ENCODE assay signal across 8 cellular contexts in genomic region chr21:25708467-25709065, GRCh38. TPM values are rescaled to one million over a fixed set of nuclear protein-coding genes. Genes with fewer than 3 reads are reported as not detected.
DNase-seq lines count a peak whose midpoint lies in the region; ATAC-seq, FAIRE-seq and TF ChIP-seq lines count a peak whose summit lies in the region.

No MANE protein-coding gene starts in this region.

- H3K36me3 Mint-ChIP-seq in activated B cell treated with CpG ODN at 0.5 μM for 24 hours (ENCODE audit: low read depth) (no peaks in the 10 kb centered on the region), mesothelial cell of epicardium (no peaks in the 10 kb centered on the region)
- no peaks in the 10 kb centered on the region for H3K36me3 Mint-ChIP-seq in stimulated activated naive B cell treated with anti-CD40 and anti-IgM and Interleukin-4, amounts not matched to agents 10 μg/mL and 1 μg/mL and 100 μg/mL, for 72 hours

- CTCF ChIA-PET in A549 (lab: Yijun Ruan, JAX) (interaction anchor here (1.1 to 4.4 kb wide), 4 partner anchors 10 to 103 kb away, joined by 4 to 31 read pairs (median 6); partner anchors contain the start of genes ATP5PF and GABPA), activated B cell treated with CpG ODN at 0.5 μM for 24 hours (lab: Charles Lee) (interaction anchor here (0.9 to 2.5 kb wide), 6 partner anchors 10 to 358 kb away, joined by 3 to 27 read pairs (median 4); no protein-coding TSS in a partner anchor)

- peak; percentile 40 to 41; a peak in 4 of 5 replicates for TF ChIP-seq RAD21 in A549 (conservative IDR thresholded peaks at IDR 0.05 in 1 of 2, IDR thresholded peaks at IDR 0.05 in 1 of 2)

- no peak for TF ChIP-seq POLR2A in A549 (IDR thresholded peaks at IDR 0.05; ENCODE audit: low read length)

- no peak overlapping the region for H3K9ac ChIP-seq in colonic mucosa (ENCODE audit: low read depth in 2 of 2, low read length in 2 of 2)

- H3K4me3 ChIP-seq in A549 (no peak overlapping the region), colonic mucosa (no peak overlapping the region)

- H3K27ac Mint-ChIP-seq in activated B cell treated with CpG ODN at 0.5 μM for 24 hours (no peak overlapping the region), mesothelial cell of epicardium (no peak overlapping the region)
- no peak overlapping the region for H3K27ac Mint-ChIP-seq in stimulated activated naive B cell treated with anti-CD40 and anti-IgM and Interleukin-4, amounts not matched to agents 10 μg/mL and 1 μg/mL and 100 μg/mL, for 72 hours

- intact Hi-C loops in activated B cell treated with CpG ODN at 0.5 μM for 24 hours (cut with micrococcal nuclease) = loop anchor here (1.0 to 2.0 kb wide), 5 partner anchors 26 to 812 kb away; partner anchors contain the start of genes ATP5PF, GABPA and JAM2
- intact Hi-C loops in colonic mucosa (cut with DNase I) = loop anchor here (2.0 kb wide), 1 partner anchor 100 kb away; no protein-coding TSS in a partner anchor

- no peaks in the 10 kb centered on the region for H3K4me1 ChIP-seq in A549
- no peaks in the 10 kb centered on the region for H3K4me1 ChIP-seq in colonic mucosa

- DNase-seq in A549 (ENCODE audit: low read depth in 1 of 2, low spot score in 1 of 2) = peak; percentile 22 to 44
- peak; percentile 63 for DNase-seq in NCI-H1105 treated with DMSO at 0.1 percent for 48 hours (lab: John Stamatoyannopoulos, UW)
- no peak for DNase-seq in activated B cell treated with CpG ODN at 0.5 μM for 24 hours
- peak; percentile 32 for DNase-seq in colonic mucosa
- DNase-seq in mesothelial cell of epicardium (ENCODE audit: low spot score in 2 of 2, unreplicated experiment in 2 of 2) = peak in 1 of 2 experiments; percentile 49
- peak; percentile 11 for DNase-seq in stimulated activated naive B cell treated with anti-CD40 and anti-IgM and Interleukin-4, amounts not matched to agents 10 μg/mL and 1 μg/mL and 100 μg/mL, for 72 hours

- peak; percentile 57 for TF ChIP-seq CTCF in A549 (IDR thresholded peaks at IDR 0.05)
- peak; percentile 72 for TF ChIP-seq CTCF in GM12873 (IDR thresholded peaks at IDR 0.05; ENCODE audit: insufficient read depth, low read depth, low read length, missing control alignments)
- TF ChIP-seq CTCF in activated B cell treated with CpG ODN at 0.5 μM for 24 hours (IDR thresholded peaks at IDR 0.05) = peak; percentile 94
- TF ChIP-seq CTCF in colonic mucosa (IDR thresholded peaks at IDR 0.05) = peak; percentile 82
- TF ChIP-seq CTCF in mesothelial cell of epicardium (IDR thresholded peaks at IDR 0.05; ENCODE audit: unreplicated experiment) = peak; percentile 98

- ATAC-seq in A549 = 0 out of 6 replicates have a peak, but pooled peaks of 1 of the 2 experiments have one; percentile 47
- ATAC-seq in activated B cell treated with CpG ODN at 0.5 μM for 24 hours (ENCODE audit: low read depth) = peak; percentile 34
- peak in 1 of 2 donors; percentile 49 for ATAC-seq in stimulated activated naive B cell treated with anti-CD40 and anti-IgM and Interleukin-4, amounts not matched to agents 10 μg/mL and 1 μg/mL and 100 μg/mL, for 72 hours (replicated peaks)
- no peak for ATAC-seq in GM19395 (IDR thresholded peaks at IDR 0.05; ENCODE audit: unreplicated experiment)

- TF ChIP-seq EP300 in A549 (IDR thresholded peaks at IDR 0.05) = no peak

- H3K9me3 ChIP-seq in A549 (no peaks in the 10 kb centered on the region), colonic mucosa (no peaks in the 10 kb centered on the region)

- POLR2A ChIA-PET in A549 (lab: Yijun Ruan, JAX) = no interaction called here
- POLR2A ChIA-PET in activated B cell treated with CpG ODN at 0.5 μM for 24 hours (lab: Charles Lee) = interaction anchor here (0.7 kb wide), 1 partner anchor 17 kb away, joined by 3 read pairs; no protein-coding TSS in a partner anchor

- H3K27me3 Mint-ChIP-seq in activated B cell treated with CpG ODN at 0.5 μM for 24 hours (no peaks in the 10 kb centered on the region), mesothelial cell of epicardium (ENCODE audit: low read depth) (no peaks in the 10 kb centered on the region)
- H3K27me3 Mint-ChIP-seq in stimulated activated naive B cell treated with anti-CD40 and anti-IgM and Interleukin-4, amounts not matched to agents 10 μg/mL and 1 μg/mL and 100 μg/mL, for 72 hours = no peaks in the 10 kb centered on the region

- no peak for FAIRE-seq in A549 (lab: Jason Lieb, UNC)

- H3K9me3 Mint-ChIP-seq in activated B cell treated with CpG ODN at 0.5 μM for 24 hours = no peaks in the 10 kb centered on the region
- no peaks in the 10 kb centered on the region for H3K9me3 Mint-ChIP-seq in mesothelial cell of epicardium
- no peaks in the 10 kb centered on the region for H3K9me3 Mint-ChIP-seq in stimulated activated naive B cell treated with anti-CD40 and anti-IgM and Interleukin-4, amounts not matched to agents 10 μg/mL and 1 μg/mL and 100 μg/mL, for 72 hours

- H3K4me3 Mint-ChIP-seq in activated B cell treated with CpG ODN at 0.5 μM for 24 hours (no peak overlapping the region), mesothelial cell of epicardium (no peak overlapping the region)
- H3K4me3 Mint-ChIP-seq in stimulated activated naive B cell treated with anti-CD40 and anti-IgM and Interleukin-4, amounts not matched to agents 10 μg/mL and 1 μg/mL and 100 μg/mL, for 72 hours = no peak overlapping the region

- H3K36me3 ChIP-seq in colonic mucosa = no peaks in the 10 kb centered on the region

- no peak overlapping the region for H3K4me2 ChIP-seq in A549

- no peaks in the 10 kb centered on the region for H3K4me1 Mint-ChIP-seq in activated B cell treated with CpG ODN at 0.5 μM for 24 hours
- no peaks in the 10 kb centered on the region for H3K4me1 Mint-ChIP-seq in mesothelial cell of epicardium
- H3K4me1 Mint-ChIP-seq in stimulated activated naive B cell treated with anti-CD40 and anti-IgM and Interleukin-4, amounts not matched to agents 10 μg/mL and 1 μg/mL and 100 μg/mL, for 72 hours = no peaks in the 10 kb centered on the region

- WGBS in A549 (ENCODE audit: missing lambda C conversion rate) = 35% methylated on average over 7 of the region's 7 CpGs

- H3K27ac ChIP-seq in A549 (no peak overlapping the region), colonic mucosa (no peak overlapping the region)

- H3K27me3 ChIP-seq in colonic mucosa = no peaks in the 10 kb centered on the region

TF ChIP-seq in A549, 52 proteins besides CTCF, POLR2A, EP300 and RAD21:
- TF ChIP-seq EHF (CRISPR knock-in tag; IDR thresholded peaks at IDR 0.05) (no peak), SMC3 (IDR thresholded peaks at IDR 0.05) (peak; percentile 54)

RNA-seq across cellular contexts. Expression of gene ATP5PF, which starts 26.1 kb away (rescaled TPM):
- polyA plus RNA-seq in A549 (2011; rRNA removed) (143 and 202 TPM in 2 replicates), A549 (2017; fragmentation: RNase III; extraction: RNeasy Plus Mini Kit Qiagen cat#74134 plus additional on column Dnase treatment) (221 to 227 TPM (median 224 TPM) in 3 replicates)
- polyA plus RNA-seq in A549 (2012; cell fraction: cytosol; rRNA removed) = 152 and 161 TPM in 2 replicates
- polyA plus RNA-seq in A549 (2012; cell fraction: nucleus; rRNA removed) = 29.5 and 39.1 TPM in 2 replicates
- polyA minus RNA-seq in A549 (2011; rRNA and poly(A)+ RNA removed) = 13.9 and 18.1 TPM in 2 replicates
- total RNA-seq in activated B cell treated with CpG ODN at 0.5 μM for 24 hours (73.9 and 78.3 TPM in 2 replicates), colonic mucosa (100 to 1,000 TPM; 186 to 242 TPM), mesothelial cell of epicardium (101 to 109 TPM (median 105 TPM) in 3 replicates)

RNA-seq across cellular contexts. Expression of gene GABPA, which starts 26.2 kb away (rescaled TPM):
- 17.3 and 20.0 TPM in 2 replicates for polyA plus RNA-seq in A549 (2011; rRNA removed)
- 2.9 TPM in 2 replicates for polyA plus RNA-seq in A549 (2012; cell fraction: cytosol; rRNA removed)
- 1.7 and 2.6 TPM in 2 replicates for polyA plus RNA-seq in A549 (2012; cell fraction: nucleus; rRNA removed)
- 6.9 to 7.3 TPM (median 7.1 TPM) in 3 replicates for polyA plus RNA-seq in A549 (2017; fragmentation: RNase III; extraction: RNeasy Plus Mini Kit Qiagen cat#74134 plus additional on column Dnase treatment)
- 3.1 and 5.4 TPM in 2 replicates for polyA minus RNA-seq in A549 (2011; rRNA and poly(A)+ RNA removed)
- 31.3 and 34.6 TPM in 2 replicates for total RNA-seq in activated B cell treated with CpG ODN at 0.5 μM for 24 hours
- 10 to 100 TPM; 23.8 to 24.9 TPM for total RNA-seq in colonic mucosa
- total RNA-seq in mesothelial cell of epicardium = 28.0 to 30.9 TPM (median 30.0 TPM) in 3 replicates
